In genomic region chr4:84378983-84379382, GRCh38 we compare ENCODE assay signal across 16 cellular contexts.
"Had no signal": no experiment of that assay in that cellular context is flagged by ENCODE, and none has a peak within 500 bp of the region (broad histone marks: within the 10 kb centered on the region; RNA-seq: fewer than 3 reads in every experiment).

No MANE protein-coding gene starts in this region.

- H3K79me2 ChIP-seq: parathyroid adenoma had no signal

- H3K36me3 ChIP-seq: gastroesophageal sphincter, neutrophil, tibial artery, uterus had no signal

- DNase-seq: activated CD4-positive, alpha-beta T cell treated with anti-CD3 and anti-CD28 coated beads, Interleukin-2, amount 10 ng/mL, durations not matched to agents 24 days and 14 days; activated CD8-positive, alpha-beta memory T cell treated with anti-CD3 and anti-CD28 coated beads, Interleukin-2, amount 50 U/mL, for 4 hours; activated CD8-positive, alpha-beta T cell treated with anti-CD3 and anti-CD28 coated beads, Interleukin-2, amount 10 ng/mL, durations not matched to agents 7 days and 5 days; activated effector memory CD4-positive, alpha-beta T cell treated with anti-CD3 and anti-CD28 coated beads, Interleukin-2, amount 50 U/mL, for 16 hours; activated T-cell treated with anti-CD3 and anti-CD28 coated beads, Interleukin-2, amount 50 U/mL, for 48 hours; dorsolateral prefrontal cortex; erythroblast; stimulated activated CD4-positive, alpha-beta T cell treated with anti-CD3 and anti-CD28 coated beads, Interleukin-2, amount 100 ng/mL, for 48 hours; tibial artery; uterus had no signal

- H3K9ac ChIP-seq: parathyroid adenoma had no signal

- H3K4me3 Mint-ChIP-seq: activated CD4-positive, alpha-beta T cell treated with anti-CD3 and anti-CD28 coated beads, Interleukin-2, amount 10 ng/mL, durations not matched to agents 24 days and 14 days; activated CD8-positive, alpha-beta T cell treated with anti-CD3 and anti-CD28 coated beads, Interleukin-2, amount 10 ng/mL, durations not matched to agents 7 days and 5 days; stimulated activated memory B cell treated with anti-CD40 and anti-IgM and Interleukin-4, amounts not matched to agents 10 μg/mL and 1 μg/mL and 100 μg/mL, for 72 hours; T-helper 1 cell treated with Interleukin-12 subunit alpha and Interleukin-12 subunit beta and Interleukin-4 antibody, amounts not matched to agents 30 μg/mL and 1 μg/mL, for 36 hours had no signal

- H3K27me3 ChIP-seq: gastroesophageal sphincter, tibial artery, uterus had no signal

- H3K9me3 ChIP-seq: gastroesophageal sphincter, neutrophil, tibial artery, uterus had no signal

- H3K27ac ChIP-seq: dorsolateral prefrontal cortex, gastroesophageal sphincter, neutrophil, parathyroid adenoma, tibial artery, uterus had no signal

- H3K9me3 Mint-ChIP-seq: activated CD4-positive, alpha-beta T cell treated with anti-CD3 and anti-CD28 coated beads, Interleukin-2, amount 10 ng/mL, durations not matched to agents 24 days and 14 days; activated naive CD4-positive, alpha-beta T cell treated with anti-CD3 and anti-CD28 coated beads, Interleukin-2, amount 50 U/mL, for 72 hours; stimulated activated memory B cell treated with anti-CD40 and anti-IgM and Interleukin-4, amounts not matched to agents 10 μg/mL and 1 μg/mL and 100 μg/mL, for 72 hours; T-helper 1 cell treated with Interleukin-12 subunit alpha and Interleukin-12 subunit beta and Interleukin-4 antibody, amounts not matched to agents 30 μg/mL and 1 μg/mL, for 36 hours had no signal

- H3K27ac Mint-ChIP-seq: activated CD4-positive, alpha-beta T cell treated with anti-CD3 and anti-CD28 coated beads, Interleukin-2, amount 10 ng/mL, durations not matched to agents 24 days and 14 days; activated CD8-positive, alpha-beta T cell treated with anti-CD3 and anti-CD28 coated beads, Interleukin-2, amount 10 ng/mL, durations not matched to agents 7 days and 5 days; activated naive CD4-positive, alpha-beta T cell treated with anti-CD3 and anti-CD28 coated beads, Interleukin-2, amount 50 U/mL, for 72 hours; stimulated activated memory B cell treated with anti-CD40 and anti-IgM and Interleukin-4, amounts not matched to agents 10 μg/mL and 1 μg/mL and 100 μg/mL, for 72 hours; T-helper 1 cell treated with Interleukin-12 subunit alpha and Interleukin-12 subunit beta and Interleukin-4 antibody, amounts not matched to agents 30 μg/mL and 1 μg/mL, for 36 hours had no signal

- H3K4me3 ChIP-seq: dorsolateral prefrontal cortex, gastroesophageal sphincter, tibial artery, uterus had no signal

- H2AFZ ChIP-seq: parathyroid adenoma had no signal

- H3K4me1 ChIP-seq: gastroesophageal sphincter, parathyroid adenoma, tibial artery, uterus had no signal

- H3K4me1 Mint-ChIP-seq: activated CD4-positive, alpha-beta T cell treated with anti-CD3 and anti-CD28 coated beads, Interleukin-2, amount 10 ng/mL, durations not matched to agents 24 days and 14 days; stimulated activated memory B cell treated with anti-CD40 and anti-IgM and Interleukin-4, amounts not matched to agents 10 μg/mL and 1 μg/mL and 100 μg/mL, for 72 hours had no signal

- H3K36me3 Mint-ChIP-seq: activated naive CD4-positive, alpha-beta T cell treated with anti-CD3 and anti-CD28 coated beads, Interleukin-2, amount 50 U/mL, for 72 hours; stimulated activated memory B cell treated with anti-CD40 and anti-IgM and Interleukin-4, amounts not matched to agents 10 μg/mL and 1 μg/mL and 100 μg/mL, for 72 hours had no signal
